8 cellular contexts compared by ENCODE assay signal in the genomic region with DNA sequence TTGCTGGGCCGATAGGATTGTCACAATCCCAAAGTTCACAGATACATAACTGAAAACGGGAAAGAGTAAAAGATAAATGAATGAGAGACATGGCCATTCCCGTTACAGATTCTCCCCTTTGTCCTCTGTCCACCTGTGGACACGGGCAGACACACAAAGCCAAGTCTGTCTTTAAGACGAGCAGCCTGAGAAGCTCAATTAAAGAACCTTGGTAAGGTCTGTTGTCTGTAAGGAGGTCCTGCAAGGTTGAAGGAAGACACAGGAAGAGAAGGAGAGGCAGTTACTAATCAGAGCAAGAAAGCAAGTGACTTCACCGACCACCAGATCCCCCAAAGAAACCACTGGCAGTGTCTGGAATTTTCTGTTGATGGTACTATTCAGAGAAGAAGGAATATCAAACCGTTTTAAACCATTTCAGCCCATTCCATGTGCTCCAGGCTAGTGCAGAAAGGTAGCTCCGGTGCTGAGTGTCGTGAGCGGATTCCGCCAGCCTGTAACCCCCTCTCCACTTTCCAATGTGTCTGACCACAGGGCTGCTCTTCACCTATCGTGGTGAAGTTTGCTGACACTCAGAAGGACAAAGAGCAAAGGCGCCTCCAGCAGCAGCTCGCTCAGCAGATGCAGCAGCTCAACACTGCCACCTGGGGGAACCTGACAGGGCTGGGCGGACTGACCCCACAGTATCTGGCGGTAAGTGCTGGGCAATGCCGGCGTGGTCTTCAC.
A peak's percentile ranks its signal among the peaks of the same experiment; 100 is the strongest.
DNase-seq lines count a peak whose midpoint lies in the region; ATAC-seq and TF ChIP-seq lines count a peak whose summit lies in the region.

No MANE protein-coding gene starts in this region.

- peaks cover 0 to 2% (median 0%) of the 10 kb centered on the region in 4 donors for H3K36me3 ChIP-seq in right lobe of liver

- no peaks in the 10 kb centered on the region for H3K4me1 ChIP-seq in right lobe of liver

- no peaks in the 10 kb centered on the region for H3K9me3 ChIP-seq in right lobe of liver

- ATAC-seq in GM21825 (IDR thresholded peaks at IDR 0.05; ENCODE audit: unreplicated experiment): peak; percentile 62
- ATAC-seq in right lobe of liver: peak; percentile 98 to 100 (median 99)

- H3K4me3 ChIP-seq in right lobe of liver: no peak overlapping the region

- peak; percentile 67 to 90 (median 86) for TF ChIP-seq CTCF in right lobe of liver (IDR thresholded peaks at IDR 0.05)

- H3K27me3 ChIP-seq in right lobe of liver: no peaks in the 10 kb centered on the region

- TF ChIP-seq POLR2A in right lobe of liver (IDR thresholded peaks at IDR 0.05): no peak

- H3K27ac ChIP-seq in right lobe of liver: no peak overlapping the region

- intact Hi-C loops in right lobe of liver (cut with DNase I): no loop called here

- DNase-seq in ELF-1 (ENCODE audit: low read depth, low spot score) (peak; percentile 94), M059J (ENCODE audit: low read depth) (peak; percentile 17), cerebellar cortex (ENCODE audit: low spot score) (peak; percentile 60), right lobe of liver (peak; percentile 76 to 83 (median 80)), DMS114 treated with DMSO at 0.1 percent for 48 hours (lab: John Stamatoyannopoulos, UW; ENCODE audit: unreplicated experiment) (no peak)
- DNase-seq in activated CD4-positive, alpha-beta T cell treated with anti-CD3 and anti-CD28 coated beads for 4 hours: peak; percentile 70 to 79
- DNase-seq in stimulated activated CD8-positive, alpha-beta memory T cell treated with anti-CD3 and anti-CD28 coated beads, Interleukin-12 subunit alpha, Interleukin-12 subunit beta, amount 100 ng/mL, for 24 hours (ENCODE audit: extremely low read depth): peak; percentile 32

- WGBS in right lobe of liver (ENCODE audit: insufficient coverage, low coverage, low lambda C conversion rate, missing lambda C conversion rate): 22% methylated on average over 13 of the region's 18 CpGs
